In genomic region chr5:175281257-175281656, GRCh38 we compare ENCODE assay signal across 38 cellular contexts.
"Had no signal": no experiment of that assay in that cellular context is flagged by ENCODE, and none has a peak within 500 bp of the region (broad histone marks: within the 10 kb centered on the region; RNA-seq: fewer than 3 reads in every experiment).

No MANE protein-coding gene starts in this region.

- H3K27me3 Mint-ChIP-seq: activated B cell treated with CpG ODN at 0.5 μM for 24 hours; activated naive CD4-positive, alpha-beta T cell treated with anti-CD3 and anti-CD28 coated beads, Interleukin-2, amount 10 ng/mL, durations not matched to agents 7 days and 5 days had no signal

- FAIRE-seq: bronchial epithelial cell, TTC549 had no signal

- H3K36me3 ChIP-seq: ascending aorta, cardiac muscle cell had no signal

- ATAC-seq: activated CD4-positive, alpha-beta T cell treated with anti-CD3 and anti-CD28 coated beads for 36 hours; activated CD8-positive, alpha-beta memory T cell treated with anti-CD3 and anti-CD28 coated beads, Interleukin-2, amount 10 ng/mL, durations not matched to agents 7 days and 5 days; activated CD8-positive, alpha-beta T cell treated with anti-CD3 and anti-CD28 coated beads, Interleukin-2, amount 10 ng/mL, durations not matched to agents 7 days and 5 days; activated naive CD8-positive, alpha-beta T cell treated with anti-CD3 and anti-CD28 coated beads, Interleukin-2, amount 50 U/mL, for 24 hours had no signal

- H3K27ac ChIP-seq: ascending aorta, cardiac muscle cell, VCaP had no signal

- H3K9me3 ChIP-seq: ascending aorta had no signal

- H3K4me1 Mint-ChIP-seq: activated B cell treated with CpG ODN at 0.5 μM for 24 hours; activated CD4-positive, alpha-beta memory T cell treated with anti-CD3 and anti-CD28 coated beads, Interleukin-2, amount 10 ng/mL, durations not matched to agents 7 days and 5 days; activated CD4-positive, alpha-beta T cell treated with anti-CD3 and anti-CD28 coated beads for 36 hours; activated CD4-positive, alpha-beta T cell treated with anti-CD3 and anti-CD28 coated beads, Interleukin-2, amount 10 ng/mL, durations not matched to agents 7 days and 5 days; activated CD8-positive, alpha-beta memory T cell treated with anti-CD3 and anti-CD28 coated beads, Interleukin-2, amount 10 ng/mL, durations not matched to agents 7 days and 5 days; activated naive CD4-positive, alpha-beta T cell treated with anti-CD3 and anti-CD28 coated beads, Interleukin-2, amount 10 ng/mL, durations not matched to agents 7 days and 5 days; activated naive CD4-positive, alpha-beta T cell treated with anti-CD3 and anti-CD28 coated beads, Interleukin-2, amount 50 U/mL, for 24 hours; activated naive CD8-positive, alpha-beta T cell treated with anti-CD3 and anti-CD28 coated beads, Interleukin-2, amount 10 ng/mL, durations not matched to agents 7 days and 5 days; activated naive CD8-positive, alpha-beta T cell treated with anti-CD3 and anti-CD28 coated beads, Interleukin-2, amount 50 U/mL, for 24 hours; central memory CD8-positive, alpha-beta T cell had no signal

- H3K27ac Mint-ChIP-seq: activated B cell treated with CpG ODN at 0.5 μM for 24 hours; activated CD4-positive, alpha-beta memory T cell treated with anti-CD3 and anti-CD28 coated beads, Interleukin-2, amount 10 ng/mL, durations not matched to agents 7 days and 5 days; activated CD4-positive, alpha-beta T cell treated with anti-CD3 and anti-CD28 coated beads for 36 hours; activated CD4-positive, alpha-beta T cell treated with anti-CD3 and anti-CD28 coated beads, Interleukin-2, amount 10 ng/mL, durations not matched to agents 7 days and 5 days; activated CD8-positive, alpha-beta memory T cell treated with anti-CD3 and anti-CD28 coated beads, Interleukin-2, amount 10 ng/mL, durations not matched to agents 7 days and 5 days; activated CD8-positive, alpha-beta T cell treated with anti-CD3 and anti-CD28 coated beads, Interleukin-2, amount 10 ng/mL, durations not matched to agents 7 days and 5 days; activated naive CD4-positive, alpha-beta T cell treated with anti-CD3 and anti-CD28 coated beads, Interleukin-2, amount 10 ng/mL, durations not matched to agents 7 days and 5 days; activated naive CD4-positive, alpha-beta T cell treated with anti-CD3 and anti-CD28 coated beads, Interleukin-2, amount 50 U/mL, for 24 hours; activated naive CD8-positive, alpha-beta T cell; activated naive CD8-positive, alpha-beta T cell treated with anti-CD3 and anti-CD28 coated beads, Interleukin-2, amount 10 ng/mL, durations not matched to agents 7 days and 5 days; activated naive CD8-positive, alpha-beta T cell treated with anti-CD3 and anti-CD28 coated beads, Interleukin-2, amount 50 U/mL, for 24 hours; activated T-cell treated with anti-CD3 and anti-CD28 coated beads, Interleukin-2, amount 50 U/mL, for 24 hours; activated T-helper 2 cell treated with anti-CD3 and anti-CD28 coated beads, Interferon-gamma antibody, Interleukin-2, Interleukin-4, amounts not matched to agents 10 μg/mL and 5 μg/mL and 100 μg/mL, durations not matched to agents 14 hours and 24 hours and 36 hours; brain; T-helper 1 cell treated with Interleukin-12 subunit alpha and Interleukin-12 subunit beta and Interleukin-4 antibody, amounts not matched to agents 30 μg/mL and 1 μg/mL, for 36 hours; T-helper 2 cell treated with Interferon-gamma antibody and Interleukin-4, amounts not matched to agents 5 μg/mL and 100 μg/mL, for 36 hours had no signal

- H3K9me3 Mint-ChIP-seq: activated CD4-positive, alpha-beta memory T cell treated with anti-CD3 and anti-CD28 coated beads, Interleukin-2, amount 10 ng/mL, durations not matched to agents 7 days and 5 days; activated CD4-positive, alpha-beta T cell treated with anti-CD3 and anti-CD28 coated beads, Interleukin-2, amount 10 ng/mL, durations not matched to agents 7 days and 5 days; activated naive CD4-positive, alpha-beta T cell treated with anti-CD3 and anti-CD28 coated beads, Interleukin-2, amount 10 ng/mL, durations not matched to agents 7 days and 5 days; activated naive CD4-positive, alpha-beta T cell treated with anti-CD3 and anti-CD28 coated beads, Interleukin-2, amount 50 U/mL, for 24 hours; activated naive CD8-positive, alpha-beta T cell treated with anti-CD3 and anti-CD28 coated beads, Interleukin-2, amount 50 U/mL, for 24 hours; activated T-cell treated with anti-CD3 and anti-CD28 coated beads, Interleukin-2, amount 50 U/mL, for 24 hours; activated T-helper 2 cell treated with anti-CD3 and anti-CD28 coated beads, Interferon-gamma antibody, Interleukin-2, Interleukin-4, amounts not matched to agents 10 μg/mL and 5 μg/mL and 100 μg/mL, durations not matched to agents 14 hours and 24 hours and 36 hours; brain; T-helper 1 cell treated with Interleukin-12 subunit alpha and Interleukin-12 subunit beta and Interleukin-4 antibody, amounts not matched to agents 30 μg/mL and 1 μg/mL, for 36 hours; T-helper 2 cell treated with Interferon-gamma antibody and Interleukin-4, amounts not matched to agents 5 μg/mL and 100 μg/mL, for 36 hours had no signal

- H3K4me1 ChIP-seq: ascending aorta had no signal

- H3K4me3 ChIP-seq: ascending aorta, cardiac muscle cell had no signal

- H3K36me3 Mint-ChIP-seq: activated CD8-positive, alpha-beta memory T cell treated with anti-CD3 and anti-CD28 coated beads, Interleukin-2, amount 10 ng/mL, durations not matched to agents 7 days and 5 days; activated naive CD4-positive, alpha-beta T cell treated with anti-CD3 and anti-CD28 coated beads, Interleukin-2, amount 10 ng/mL, durations not matched to agents 7 days and 5 days; activated naive CD4-positive, alpha-beta T cell treated with anti-CD3 and anti-CD28 coated beads, Interleukin-2, amount 50 U/mL, for 24 hours; activated naive CD8-positive, alpha-beta T cell; activated naive CD8-positive, alpha-beta T cell treated with anti-CD3 and anti-CD28 coated beads, Interleukin-2, amount 10 ng/mL, durations not matched to agents 7 days and 5 days; brain had no signal

- H3K27me3 ChIP-seq: ascending aorta, cardiac muscle cell had no signal

- DNase-seq: activated B cell treated with CpG ODN at 0.5 μM for 24 hours; activated CD4-positive, alpha-beta memory T cell treated with anti-CD3 and anti-CD28 coated beads, Interleukin-2, amount 10 ng/mL, durations not matched to agents 7 days and 5 days; activated CD4-positive, alpha-beta T cell treated with anti-CD3 and anti-CD28 coated beads for 1 hour; activated CD4-positive, alpha-beta T cell treated with anti-CD3 and anti-CD28 coated beads for 36 hours; activated CD4-positive, alpha-beta T cell treated with anti-CD3 and anti-CD28 coated beads for 48 hours; activated CD4-positive, alpha-beta T cell treated with anti-CD3 and anti-CD28 coated beads, Interleukin-2, amount 10 ng/mL, durations not matched to agents 7 days and 5 days; activated CD4-positive, alpha-beta T cell treated with anti-CD3 and anti-CD28 coated beads, Interleukin-2, amount 50 U/mL, for 48 hours; activated CD8-positive, alpha-beta memory T cell treated with anti-CD3 and anti-CD28 coated beads for 24 hours; activated CD8-positive, alpha-beta memory T cell treated with anti-CD3 and anti-CD28 coated beads, Interleukin-2, amount 10 ng/mL, durations not matched to agents 7 days and 5 days; activated CD8-positive, alpha-beta memory T cell treated with anti-CD3 and anti-CD28 coated beads, Interleukin-2, amount 50 U/mL, for 48 hours; activated CD8-positive, alpha-beta T cell treated with anti-CD3 and anti-CD28 coated beads, Interleukin-2, amount 10 ng/mL, durations not matched to agents 7 days and 5 days; activated effector memory CD4-positive, alpha-beta T cell treated with Interleukin-2 at 50 U/mL for 16 hours; activated gamma-delta T cell; activated naive CD4-positive, alpha-beta T cell treated with anti-CD3 and anti-CD28 coated beads, Interleukin-2, amount 10 ng/mL, durations not matched to agents 7 days and 5 days; activated naive CD4-positive, alpha-beta T cell treated with Interleukin-2 at 50 U/mL for 16 hours; activated naive CD8-positive, alpha-beta T cell treated with anti-CD3 and anti-CD28 coated beads, Interleukin-2, amount 10 ng/mL, durations not matched to agents 7 days and 5 days; activated naive CD8-positive, alpha-beta T cell treated with anti-CD3 and anti-CD28 coated beads, Interleukin-2, amount 50 U/mL, for 24 hours; activated T-cell treated with anti-CD3 and anti-CD28 coated beads, Interleukin-2, amount 50 U/mL, for 24 hours; activated T-cell treated with anti-CD3 and anti-CD28 coated beads, Interleukin-2, amount 50 U/mL, for 48 hours; amygdala; anterior cingulate cortex; caudate nucleus; cerebellar nuclear complex; T-helper 1 cell; T-helper 2 cell; T-helper 9 cell had no signal

- H3K4me3 Mint-ChIP-seq: activated B cell treated with CpG ODN at 0.5 μM for 24 hours; activated CD4-positive, alpha-beta memory T cell treated with anti-CD3 and anti-CD28 coated beads, Interleukin-2, amount 10 ng/mL, durations not matched to agents 7 days and 5 days; activated CD4-positive, alpha-beta T cell treated with anti-CD3 and anti-CD28 coated beads for 36 hours; activated CD4-positive, alpha-beta T cell treated with anti-CD3 and anti-CD28 coated beads, Interleukin-2, amount 10 ng/mL, durations not matched to agents 7 days and 5 days; activated CD8-positive, alpha-beta memory T cell treated with anti-CD3 and anti-CD28 coated beads, Interleukin-2, amount 10 ng/mL, durations not matched to agents 7 days and 5 days; activated CD8-positive, alpha-beta T cell treated with anti-CD3 and anti-CD28 coated beads, Interleukin-2, amount 10 ng/mL, durations not matched to agents 7 days and 5 days; activated naive CD4-positive, alpha-beta T cell treated with anti-CD3 and anti-CD28 coated beads, Interleukin-2, amount 10 ng/mL, durations not matched to agents 7 days and 5 days; activated naive CD4-positive, alpha-beta T cell treated with anti-CD3 and anti-CD28 coated beads, Interleukin-2, amount 50 U/mL, for 24 hours; activated naive CD8-positive, alpha-beta T cell; activated naive CD8-positive, alpha-beta T cell treated with anti-CD3 and anti-CD28 coated beads, Interleukin-2, amount 10 ng/mL, durations not matched to agents 7 days and 5 days; activated naive CD8-positive, alpha-beta T cell treated with anti-CD3 and anti-CD28 coated beads, Interleukin-2, amount 50 U/mL, for 24 hours; activated T-cell treated with anti-CD3 and anti-CD28 coated beads, Interleukin-2, amount 50 U/mL, for 24 hours; brain; central memory CD8-positive, alpha-beta T cell; T-helper 1 cell treated with Interleukin-12 subunit alpha and Interleukin-12 subunit beta and Interleukin-4 antibody, amounts not matched to agents 30 μg/mL and 1 μg/mL, for 36 hours; T-helper 2 cell treated with Interferon-gamma antibody and Interleukin-4, amounts not matched to agents 5 μg/mL and 100 μg/mL, for 36 hours had no signal
